In the genomic region with DNA sequence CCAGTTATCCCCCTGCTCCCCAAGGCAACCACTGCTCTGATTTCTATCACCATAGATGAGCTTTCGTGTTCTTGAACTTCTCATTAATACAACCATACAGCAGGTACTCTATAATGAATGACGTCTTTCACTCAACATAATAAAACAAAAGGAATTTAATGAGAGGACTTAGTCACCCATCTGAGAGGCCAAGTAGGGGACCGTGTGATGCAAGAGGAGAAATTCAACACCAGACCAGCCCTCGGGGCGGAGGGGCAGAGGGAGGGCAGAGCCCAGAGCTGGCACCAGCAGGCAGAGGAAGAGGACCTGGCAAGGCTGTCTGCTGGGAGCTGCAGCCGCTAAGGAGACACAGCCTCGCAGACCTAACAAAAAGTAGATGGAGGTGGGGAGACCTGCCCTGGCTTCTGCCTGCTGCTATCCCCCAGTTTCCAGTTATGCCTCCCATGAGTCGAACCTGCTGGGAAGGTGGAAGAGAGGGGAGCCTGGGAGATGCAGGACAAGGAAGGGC, we compare ENCODE assay signal across 1 cellular context.
TF ChIP-seq lines count a peak whose summit lies in the region.

No MANE protein-coding gene starts in this region.

TF ChIP-seq in HEK293, 187 proteins besides CTCF, POLR2A, EP300 and RAD21 (continued from another document and continues in another):
- no peak for TF ChIP-seq ZNF449 (tag by site-specific recombination; IDR thresholded peaks at IDR 0.05)
- peak; percentile 53; the same call in 1 of the 2 replicates for TF ChIP-seq ZSCAN30 (tag by site-specific recombination; IDR thresholded peaks at IDR 0.05)
- no peak for TF ChIP-seq ZNF423 (tag by site-specific recombination; IDR thresholded peaks at IDR 0.05)
- no peak; the same call in 1 of the 2 replicates for TF ChIP-seq TRIM28 (IDR thresholded peaks at IDR 0.05; ENCODE audit: borderline replicate concordance, low read length)
- TF ChIP-seq ZNF626 (tag by site-specific recombination; IDR thresholded peaks at IDR 0.05) = no peak
- no peak for TF ChIP-seq BCL6B (tag by site-specific recombination; IDR thresholded peaks at IDR 0.05)
- no peak for TF ChIP-seq ZNF48 (tag by site-specific recombination; IDR thresholded peaks at IDR 0.05)
- TF ChIP-seq ZNF792 (tag by site-specific recombination; IDR thresholded peaks at IDR 0.05) = no peak
- no peak for TF ChIP-seq ZNF677 (tag by site-specific recombination; IDR thresholded peaks at IDR 0.05)
- no peak for TF ChIP-seq ZNF510 (tag by site-specific recombination; IDR thresholded peaks at IDR 0.05; ENCODE audit: insufficient replicate concordance)
- 0 out of 2 replicates have a peak, but pooled peaks have one; percentile 65 for TF ChIP-seq IKZF3 (tag by site-specific recombination; IDR thresholded peaks at IDR 0.05)
- peak; percentile 98 for TF ChIP-seq ZNF366 (tag by site-specific recombination; conservative IDR thresholded peaks at IDR 0.05)
- TF ChIP-seq ZNF175 (tag by site-specific recombination; IDR thresholded peaks at IDR 0.05) = no peak
- no peak for TF ChIP-seq ZNF121 (tag by site-specific recombination; IDR thresholded peaks at IDR 0.05)
- TF ChIP-seq, protein P1, sequence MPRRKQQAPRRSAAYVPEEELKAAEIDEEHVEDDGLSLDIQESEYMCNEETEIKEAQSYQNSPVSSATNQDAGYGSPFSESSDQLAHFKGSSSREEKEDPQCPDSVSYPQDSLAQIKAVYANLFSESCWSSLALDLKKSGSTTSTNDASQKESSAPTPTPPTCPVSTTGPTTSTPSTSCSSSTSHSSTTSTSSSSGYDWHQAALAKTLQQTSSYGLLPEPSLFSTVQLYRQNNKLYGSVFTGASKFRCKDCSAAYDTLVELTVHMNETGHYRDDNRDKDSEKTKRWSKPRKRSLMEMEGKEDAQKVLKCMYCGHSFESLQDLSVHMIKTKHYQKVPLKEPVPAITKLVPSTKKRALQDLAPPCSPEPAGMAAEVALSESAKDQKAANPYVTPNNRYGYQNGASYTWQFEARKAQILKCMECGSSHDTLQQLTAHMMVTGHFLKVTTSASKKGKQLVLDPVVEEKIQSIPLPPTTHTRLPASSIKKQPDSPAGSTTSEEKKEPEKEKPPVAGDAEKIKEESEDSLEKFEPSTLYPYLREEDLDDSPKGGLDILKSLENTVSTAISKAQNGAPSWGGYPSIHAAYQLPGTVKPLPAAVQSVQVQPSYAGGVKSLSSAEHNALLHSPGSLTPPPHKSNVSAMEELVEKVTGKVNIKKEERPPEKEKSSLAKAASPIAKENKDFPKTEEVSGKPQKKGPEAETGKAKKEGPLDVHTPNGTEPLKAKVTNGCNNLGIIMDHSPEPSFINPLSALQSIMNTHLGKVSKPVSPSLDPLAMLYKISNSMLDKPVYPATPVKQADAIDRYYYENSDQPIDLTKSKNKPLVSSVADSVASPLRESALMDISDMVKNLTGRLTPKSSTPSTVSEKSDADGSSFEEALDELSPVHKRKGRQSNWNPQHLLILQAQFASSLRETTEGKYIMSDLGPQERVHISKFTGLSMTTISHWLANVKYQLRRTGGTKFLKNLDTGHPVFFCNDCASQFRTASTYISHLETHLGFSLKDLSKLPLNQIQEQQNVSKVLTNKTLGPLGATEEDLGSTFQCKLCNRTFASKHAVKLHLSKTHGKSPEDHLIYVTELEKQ (tag by site-specific recombination; IDR thresholded peaks at IDR 0.05; ENCODE audit: borderline replicate concordance) = peak; percentile 98
- no peak for TF ChIP-seq TCF7L2 (IDR thresholded peaks at IDR 0.05; ENCODE audit: borderline replicate concordance, low read depth, low read length)
- TF ChIP-seq YY1 (tag by site-specific recombination; IDR thresholded peaks at IDR 0.05) = no peak
- TF ChIP-seq OVOL3 (tag by site-specific recombination; IDR thresholded peaks at IDR 0.05) = peak; percentile 49; the same call in 1 of the 2 replicates
- TF ChIP-seq ZNF704 (tag by site-specific recombination; IDR thresholded peaks at IDR 0.05) = no peak
- no peak for TF ChIP-seq ZNF221 (tag by site-specific recombination; IDR thresholded peaks at IDR 0.05; ENCODE audit: borderline replicate concordance)
- no peak for TF ChIP-seq ZNF433 (tag by site-specific recombination; IDR thresholded peaks at IDR 0.05; ENCODE audit: low read depth)
- TF ChIP-seq YY2 (tag by site-specific recombination; IDR thresholded peaks at IDR 0.05) = no peak; the same call in 1 of the 2 replicates
- no peak for TF ChIP-seq ZNF785 (tag by site-specific recombination; IDR thresholded peaks at IDR 0.05)
- no peak for TF ChIP-seq ZNF791 (tag by site-specific recombination; IDR thresholded peaks at IDR 0.05)
- TF ChIP-seq ZBTB7A (tag by site-specific recombination; IDR thresholded peaks at IDR 0.05; ENCODE audit: low read depth) = 0 out of 2 replicates have a peak, but pooled peaks have one; percentile 74
- no peak for TF ChIP-seq ZBTB20 (tag by site-specific recombination; IDR thresholded peaks at IDR 0.05)
- TF ChIP-seq ZNF354C (tag by site-specific recombination; IDR thresholded peaks at IDR 0.05; ENCODE audit: borderline replicate concordance, low read depth) = no peak
- TF ChIP-seq ZNF335 (tag by site-specific recombination; conservative IDR thresholded peaks at IDR 0.05) = peak; percentile 65
- no peak for TF ChIP-seq ZNF776 (tag by site-specific recombination; IDR thresholded peaks at IDR 0.05; ENCODE audit: borderline replicate concordance)
- TF ChIP-seq ZNF549 (tag by site-specific recombination; IDR thresholded peaks at IDR 0.05) = no peak
- TF ChIP-seq, protein P2, sequence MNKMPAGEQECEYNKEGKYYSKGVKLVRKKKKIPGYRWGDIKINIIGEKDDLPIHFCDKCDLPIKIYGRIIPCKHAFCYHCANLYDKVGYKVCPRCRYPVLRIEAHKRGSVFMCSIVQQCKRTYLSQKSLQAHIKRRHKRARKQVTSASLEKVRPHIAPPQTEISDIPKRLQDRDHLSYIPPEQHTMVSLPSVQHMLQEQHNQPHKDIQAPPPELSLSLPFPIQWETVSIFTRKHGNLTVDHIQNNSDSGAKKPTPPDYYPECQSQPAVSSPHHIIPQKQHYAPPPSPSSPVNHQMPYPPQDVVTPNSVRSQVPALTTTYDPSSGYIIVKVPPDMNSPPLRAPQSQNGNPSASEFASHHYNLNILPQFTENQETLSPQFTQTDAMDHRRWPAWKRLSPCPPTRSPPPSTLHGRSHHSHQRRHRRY (tag by site-specific recombination; IDR thresholded peaks at IDR 0.05) = no peak
- TF ChIP-seq SALL2 (tag by site-specific recombination; IDR thresholded peaks at IDR 0.05; ENCODE audit: borderline replicate concordance) = no peak
- peak; percentile 86 for TF ChIP-seq ZNF394 (tag by site-specific recombination; IDR thresholded peaks at IDR 0.05; ENCODE audit: borderline replicate concordance)
- peak; percentile 36; the same call in 1 of the 2 replicates for TF ChIP-seq ZNF76 (tag by site-specific recombination; IDR thresholded peaks at IDR 0.05; ENCODE audit: borderline replicate concordance, low read depth)
- peak; percentile 92; the same call in 1 of the 2 replicates for TF ChIP-seq ZSCAN23 (tag by site-specific recombination; IDR thresholded peaks at IDR 0.05)
- peak; percentile 76 for TF ChIP-seq PATZ1 (tag by site-specific recombination; IDR thresholded peaks at IDR 0.05)
- no peak; the same call in 1 of the 2 replicates for TF ChIP-seq GFI1B (tag by site-specific recombination; IDR thresholded peaks at IDR 0.05)
- TF ChIP-seq ZNF670 (tag by site-specific recombination; IDR thresholded peaks at IDR 0.05; ENCODE audit: low read depth) = no peak
- TF ChIP-seq WT1 (tag by site-specific recombination; IDR thresholded peaks at IDR 0.05) = peak; percentile 89
- peak; percentile 80 for TF ChIP-seq ZNF600 (tag by site-specific recombination; IDR thresholded peaks at IDR 0.05)
- no peak for TF ChIP-seq ZNF571 (tag by site-specific recombination; IDR thresholded peaks at IDR 0.05)
- no peak for TF ChIP-seq ZNF138 (tag by site-specific recombination; IDR thresholded peaks at IDR 0.05; ENCODE audit: borderline replicate concordance)
- TF ChIP-seq ZNF707 (tag by site-specific recombination; IDR thresholded peaks at IDR 0.05) = no peak
- peak; percentile 67; the same call in 1 of the 2 replicates for TF ChIP-seq PRDM1 (tag by site-specific recombination; IDR thresholded peaks at IDR 0.05)
- no peak for TF ChIP-seq ZNF157 (tag by site-specific recombination; IDR thresholded peaks at IDR 0.05)
- TF ChIP-seq ZNF660 (tag by site-specific recombination; IDR thresholded peaks at IDR 0.05) = 0 out of 2 replicates have a peak, but pooled peaks have one; percentile 48
- peak; percentile 33; the same call in 1 of the 2 replicates for TF ChIP-seq KLF9 (tag by site-specific recombination; IDR thresholded peaks at IDR 0.05; ENCODE audit: low read depth)
- no peak for TF ChIP-seq ZNF596 (tag by site-specific recombination; IDR thresholded peaks at IDR 0.05)
- peak; percentile 93 for TF ChIP-seq ZNF324 (tag by site-specific recombination; IDR thresholded peaks at IDR 0.05)
- TF ChIP-seq REST (tag by site-specific recombination; IDR thresholded peaks at IDR 0.05) = no peak
- no peak for TF ChIP-seq REPIN1 (tag by site-specific recombination; IDR thresholded peaks at IDR 0.05; ENCODE audit: low read depth)
- peak; percentile 42; the same call in 1 of the 2 replicates for TF ChIP-seq ZNF610 (tag by site-specific recombination; IDR thresholded peaks at IDR 0.05; ENCODE audit: borderline replicate concordance)
